In the genomic region with DNA sequence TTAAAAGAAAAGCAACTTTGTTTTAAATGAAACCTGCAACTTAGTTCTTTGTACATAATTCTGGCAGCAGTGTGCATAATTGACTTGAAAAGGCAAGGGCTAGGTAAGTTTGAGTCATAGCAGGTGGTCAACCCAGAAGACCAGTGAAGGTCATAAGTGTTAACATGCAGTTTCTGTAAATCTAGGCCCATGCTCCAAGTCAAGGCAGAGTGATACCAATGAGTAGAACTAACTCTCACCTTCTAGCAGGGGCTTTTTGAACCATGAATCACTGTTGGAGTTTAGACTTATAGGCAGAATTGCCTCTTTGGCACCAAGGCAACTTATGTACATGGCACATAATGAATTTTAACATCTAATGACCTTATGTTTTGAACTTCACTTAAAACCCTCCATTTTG, we compare ENCODE assay signal across 29 cellular contexts. TPM values are rescaled to one million over a fixed set of nuclear protein-coding genes. Genes with fewer than 3 reads are reported as not detected.
DNase-seq lines count a peak whose midpoint lies in the region; ATAC-seq, FAIRE-seq and TF ChIP-seq lines count a peak whose summit lies in the region.
"Had no signal": no experiment of that assay in that cellular context is flagged by ENCODE, and none has a peak within 500 bp of the region (broad histone marks: within the 10 kb centered on the region; RNA-seq: fewer than 3 reads in every experiment).

No MANE protein-coding gene starts in this region.

- DNase-seq in activated naive CD4-positive, alpha-beta T cell treated with anti-CD3 and anti-CD28 coated beads, Interleukin-2, amount 50 U/mL, for 72 hours (ENCODE audit: low spot score in 2 of 2): no peak
- no peak for DNase-seq in activated naive CD4-positive, alpha-beta T cell treated with anti-CD3 and anti-CD28 coated beads, Interleukin-2, amount 50 U/mL, for 16 hours
- no peak for DNase-seq in effector memory CD8-positive, alpha-beta T cell
- DNase-seq in GF-D8 (lab: John Stamatoyannopoulos, UW) (no peak), H54 (ENCODE audit: insufficient read length, low spot score) (no peak)
- DNase-seq: ACHN; activated CD4-positive, alpha-beta T cell treated with anti-CD3 and anti-CD28 coated beads, Interleukin-2, amount 10 ng/mL, durations not matched to agents 24 days and 14 days; anterior cingulate cortex; BE2C; DMS 273 treated with DMSO at 0.1 percent for 48 hours; mesenchymal stem cell; NCI-H1436; NCI-H2081 treated with DMSO at 0.1 percent for 48 hours; NCI-H2227 treated with DMSO at 0.1 percent for 48 hours; NCI-H526; pancreas; retina; SHP77 treated with DMSO at 0.1 percent for 48 hours; stimulated activated CD4-positive, alpha-beta T cell treated with anti-CD3 and anti-CD28 coated beads, Interleukin-1b, Interleukin-23, amount 100 ng/mL, for 48 hours; tibial artery had no signal

- no peak for FAIRE-seq in H54 (lab: Jason Lieb, UNC)
- FAIRE-seq: colon, pancreas had no signal

- peak overlapping the region in 1 of 2 donors; percentile 31 for H3K4me3 Mint-ChIP-seq in effector memory CD8-positive, alpha-beta T cell
- no peak overlapping the region for H3K4me3 Mint-ChIP-seq in stimulated activated naive CD8-positive, alpha-beta T cell treated with anti-CD3 and anti-CD28 coated beads, Interleukin-15, Interleukin-2, amounts not matched to agents 100 ng/mL and 50 ng/mL, for 24 hours
- H3K4me3 Mint-ChIP-seq: activated CD4-positive, alpha-beta T cell treated with anti-CD3 and anti-CD28 coated beads, Interleukin-2, amount 10 ng/mL, durations not matched to agents 24 days and 14 days; activated naive CD4-positive, alpha-beta T cell treated with anti-CD3 and anti-CD28 coated beads, Interleukin-2, amount 50 U/mL, for 24 hours; neural progenitor cell had no signal

- H3K27me3 Mint-ChIP-seq in effector memory CD8-positive, alpha-beta T cell: no peaks in the 10 kb centered on the region
- no peaks in the 10 kb centered on the region for H3K27me3 Mint-ChIP-seq in stimulated activated naive CD8-positive, alpha-beta T cell treated with anti-CD3 and anti-CD28 coated beads, Interleukin-15, Interleukin-2, amounts not matched to agents 100 ng/mL and 50 ng/mL, for 24 hours
- H3K27me3 Mint-ChIP-seq: activated CD4-positive, alpha-beta T cell treated with anti-CD3 and anti-CD28 coated beads, Interleukin-2, amount 10 ng/mL, durations not matched to agents 24 days and 14 days; activated naive CD4-positive, alpha-beta T cell treated with anti-CD3 and anti-CD28 coated beads, Interleukin-2, amount 50 U/mL, for 24 hours had no signal

- H3K36me3 Mint-ChIP-seq in activated naive CD4-positive, alpha-beta T cell treated with anti-CD3 and anti-CD28 coated beads, Interleukin-2, amount 50 U/mL, for 72 hours: peaks cover 3 to 28% of the 10 kb centered on the region in 2 donors
- H3K36me3 Mint-ChIP-seq in effector memory CD8-positive, alpha-beta T cell (ENCODE audit: insufficient read depth): peaks cover 24% of the 10 kb centered on the region
- peaks cover 36% of the 10 kb centered on the region for H3K36me3 Mint-ChIP-seq in stimulated activated naive CD8-positive, alpha-beta T cell treated with anti-CD3 and anti-CD28 coated beads, Interleukin-15, Interleukin-2, amounts not matched to agents 100 ng/mL and 50 ng/mL, for 24 hours (ENCODE audit: low read depth)

- peak; percentile 71 to 94 for ATAC-seq in activated naive CD4-positive, alpha-beta T cell treated with anti-CD3 and anti-CD28 coated beads, Interleukin-2, amount 50 U/mL, for 72 hours
- ATAC-seq in HG02610 (IDR thresholded peaks at IDR 0.05; ENCODE audit: unreplicated experiment): peak; percentile 40
- ATAC-seq in effector memory CD8-positive, alpha-beta T cell (replicated peaks): no peak
- ATAC-seq: HCT116, left lobe of liver, Panc1, pancreas had no signal

- peak overlapping the region in 1 of 2 donors; percentile 50 for H3K27ac Mint-ChIP-seq in activated naive CD4-positive, alpha-beta T cell treated with anti-CD3 and anti-CD28 coated beads, Interleukin-2, amount 50 U/mL, for 72 hours
- H3K27ac Mint-ChIP-seq in effector memory CD8-positive, alpha-beta T cell: peak overlapping the region; percentile 8 to 81
- peak overlapping the region; percentile 43 for H3K27ac Mint-ChIP-seq in stimulated activated naive CD8-positive, alpha-beta T cell treated with anti-CD3 and anti-CD28 coated beads, Interleukin-15, Interleukin-2, amounts not matched to agents 100 ng/mL and 50 ng/mL, for 24 hours
- H3K27ac Mint-ChIP-seq: activated CD4-positive, alpha-beta T cell treated with anti-CD3 and anti-CD28 coated beads, Interleukin-2, amount 10 ng/mL, durations not matched to agents 24 days and 14 days; activated T-helper 2 cell treated with anti-CD3 and anti-CD28 coated beads, Interferon-gamma antibody, Interleukin-2, Interleukin-4, amounts not matched to agents 10 μg/mL and 5 μg/mL and 100 μg/mL, durations not matched to agents 14 hours and 24 hours and 36 hours; neural progenitor cell had no signal

- peaks cover 27 to 56% of the 10 kb centered on the region in 2 donors for H3K4me1 Mint-ChIP-seq in effector memory CD8-positive, alpha-beta T cell (ENCODE audit: low read depth in 2 of 2)
- H3K4me1 Mint-ChIP-seq in stimulated activated naive CD8-positive, alpha-beta T cell treated with anti-CD3 and anti-CD28 coated beads, Interleukin-15, Interleukin-2, amounts not matched to agents 100 ng/mL and 50 ng/mL, for 24 hours (ENCODE audit: low read depth): peaks cover 64% of the 10 kb centered on the region
- H3K4me1 Mint-ChIP-seq: neural progenitor cell had no signal

- no peaks in the 10 kb centered on the region for H3K9me3 Mint-ChIP-seq in activated naive CD4-positive, alpha-beta T cell treated with anti-CD3 and anti-CD28 coated beads, Interleukin-2, amount 50 U/mL, for 72 hours
- no peaks in the 10 kb centered on the region for H3K9me3 Mint-ChIP-seq in effector memory CD8-positive, alpha-beta T cell
- no peaks in the 10 kb centered on the region for H3K9me3 Mint-ChIP-seq in stimulated activated naive CD8-positive, alpha-beta T cell treated with anti-CD3 and anti-CD28 coated beads, Interleukin-15, Interleukin-2, amounts not matched to agents 100 ng/mL and 50 ng/mL, for 24 hours
- H3K9me3 Mint-ChIP-seq: activated naive CD4-positive, alpha-beta T cell treated with anti-CD3 and anti-CD28 coated beads, Interleukin-2, amount 50 U/mL, for 24 hours; activated T-helper 2 cell treated with anti-CD3 and anti-CD28 coated beads, Interferon-gamma antibody, Interleukin-2, Interleukin-4, amounts not matched to agents 10 μg/mL and 5 μg/mL and 100 μg/mL, durations not matched to agents 14 hours and 24 hours and 36 hours had no signal

- no peak for TF ChIP-seq POLR2A in H54 (IDR thresholded peaks at IDR 0.05; ENCODE audit: low read depth, low read length)

RNA-seq across cellular contexts. Expression of a gene that starts 29.5 kb away (rescaled TPM):
- 1 to 10 TPM; 1.8 to 1.9 TPM for total RNA-seq in activated naive CD4-positive, alpha-beta T cell treated with anti-CD3 and anti-CD28 coated beads, Interleukin-2, amount 50 U/mL, for 72 hours
